ENCODE assay signal across 13 cellular contexts in the genomic region with DNA sequence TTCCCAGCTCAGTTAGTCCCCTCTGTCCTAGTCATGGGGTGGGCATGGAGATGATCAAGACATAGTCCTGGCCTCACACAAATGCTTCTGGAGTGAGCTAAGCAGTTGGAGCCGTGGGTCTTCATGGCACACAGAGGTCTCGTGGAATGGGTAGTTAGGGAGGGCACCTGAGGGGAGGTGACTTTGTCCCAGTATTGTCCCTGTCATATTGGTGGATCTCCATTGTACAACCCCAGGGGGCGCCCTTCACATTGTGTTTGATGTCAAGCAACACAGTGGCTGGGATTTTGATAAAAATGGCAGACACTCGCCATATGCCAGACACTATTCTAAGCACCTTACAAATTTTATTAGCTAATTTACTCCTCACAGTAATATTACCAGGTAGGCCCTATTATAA.
DNase-seq lines count a peak whose midpoint lies in the region; ATAC-seq and TF ChIP-seq lines count a peak whose summit lies in the region.
"Had no signal": no experiment of that assay in that cellular context is flagged by ENCODE, and none has a peak within 500 bp of the region (broad histone marks: within the 10 kb centered on the region; RNA-seq: fewer than 3 reads in every experiment).

No MANE protein-coding gene starts in this region.

- H3K4me1 Mint-ChIP-seq in activated CD4-positive, alpha-beta T cell treated with anti-CD3 and anti-CD28 coated beads for 36 hours: no peaks in the 10 kb centered on the region
- no peaks in the 10 kb centered on the region for H3K4me1 Mint-ChIP-seq in activated CD4-positive, alpha-beta T cell treated with anti-CD3 and anti-CD28 coated beads, Interleukin-2, amount 10 ng/mL, durations not matched to agents 24 days and 14 days
- peaks cover 19% of the 10 kb centered on the region for H3K4me1 Mint-ChIP-seq in WTC11

- DNase-seq in activated CD4-positive, alpha-beta T cell treated with anti-CD3 and anti-CD28 coated beads for 36 hours: peak; percentile 36
- DNase-seq in activated CD4-positive, alpha-beta T cell treated with anti-CD3 and anti-CD28 coated beads, Interleukin-2, amount 10 ng/mL, durations not matched to agents 24 days and 14 days: no peak
- no peak for DNase-seq in LNCaP clone FGC (ENCODE audit: low read depth)
- DNase-seq in WTC11 (ENCODE audit: low spot score): peak; percentile 64
- no peak for DNase-seq in osteoblast (ENCODE audit: insufficient read length, low spot score, missing footprints)
- no peak for DNase-seq in AG08396 (ENCODE audit: low spot score)
- DNase-seq in COLO668 (lab: John Stamatoyannopoulos, UW; ENCODE audit: unreplicated experiment): no peak
- DNase-seq: effector memory CD4-positive, alpha-beta T cell; NCI-H2029 had no signal

- H3K9me3 ChIP-seq in osteoblast (ENCODE audit: low read depth, low read length): no peaks in the 10 kb centered on the region
- H3K9me3 ChIP-seq: BLaER1 treated with 17β-estradiol and CSF1 and Interleukin-3, amounts not matched to agents 10 nM and 100 nM had no signal

- H2AFZ ChIP-seq in osteoblast (ENCODE audit: low read length): no peak overlapping the region

- no peak overlapping the region for H3K4me3 ChIP-seq in LNCaP clone FGC (ENCODE audit: low read depth, low read length)
- H3K4me3 ChIP-seq in osteoblast (ENCODE audit: insufficient read depth, low read length): no peak overlapping the region
- H3K4me3 ChIP-seq: BLaER1 treated with 17β-estradiol and CSF1 and Interleukin-3, amounts not matched to agents 10 nM and 100 nM; GM12878; SK-N-MC had no signal

- peak; percentile 14; the same call in 1 of the 2 replicates for TF ChIP-seq CTCF in LNCaP clone FGC (IDR thresholded peaks at IDR 0.05; ENCODE audit: control insufficient read depth, extremely low read depth, insufficient read depth)
- peak; percentile 42; the same call in 1 of the 2 replicates for TF ChIP-seq CTCF in WTC11 (IDR thresholded peaks at IDR 0.05)
- TF ChIP-seq CTCF in osteoblast (IDR thresholded peaks at IDR 0.05; ENCODE audit: extremely low read depth, low read depth, low read length): peak; percentile 20

- H3K4me2 ChIP-seq in osteoblast (ENCODE audit: insufficient read depth, low read length): no peak overlapping the region
- H3K4me2 ChIP-seq: BLaER1 treated with 17β-estradiol and CSF1 and Interleukin-3, amounts not matched to agents 10 nM and 100 nM had no signal

- intact Hi-C loops in activated CD4-positive, alpha-beta T cell treated with anti-CD3 and anti-CD28 coated beads for 36 hours (cut with DNase I, micrococcal nuclease): loop anchor here in 1 of 2 experiments (5.0 kb wide), 1 partner anchor 265 kb away; no protein-coding TSS in a partner anchor
- intact Hi-C loops in activated CD4-positive, alpha-beta T cell treated with anti-CD3 and anti-CD28 coated beads, Interleukin-2, amount 10 ng/mL, durations not matched to agents 24 days and 14 days (cut with micrococcal nuclease): no loop called here

- CTCF ChIA-PET in activated CD4-positive, alpha-beta T cell treated with anti-CD3 and anti-CD28 coated beads for 36 hours (lab: Charles Lee): interaction anchor here (0.8 kb wide), 1 partner anchor 19 kb away, joined by 3 read pairs; no protein-coding TSS in a partner anchor
- CTCF ChIA-PET in WTC11 (lab: Charles Lee): interaction anchor here (0.7 to 3.3 kb wide), 8 partner anchors 10 to 208 kb away, joined by 3 to 10 read pairs (median 3); no protein-coding TSS in a partner anchor

- ATAC-seq in activated CD4-positive, alpha-beta T cell treated with anti-CD3 and anti-CD28 coated beads for 36 hours: no peak
- ATAC-seq in WTC11: no peak
- ATAC-seq in HG02884 (IDR thresholded peaks at IDR 0.05; ENCODE audit: unreplicated experiment): no peak
- ATAC-seq: GM12878 had no signal

- no peak overlapping the region for H3K27ac ChIP-seq in osteoblast (ENCODE audit: low read depth, low read length)
- H3K27ac ChIP-seq: BLaER1 treated with 17β-estradiol and CSF1 and Interleukin-3, amounts not matched to agents 10 nM and 100 nM; SK-N-MC had no signal

- H3K36me3 ChIP-seq in osteoblast (ENCODE audit: insufficient read depth, low read length): no peaks in the 10 kb centered on the region
- H3K36me3 ChIP-seq: BLaER1 treated with 17β-estradiol and CSF1 and Interleukin-3, amounts not matched to agents 10 nM and 100 nM had no signal

- no peaks in the 10 kb centered on the region for H3K36me3 Mint-ChIP-seq in activated CD4-positive, alpha-beta T cell treated with anti-CD3 and anti-CD28 coated beads for 36 hours (ENCODE audit: low read depth)
- H3K36me3 Mint-ChIP-seq in activated CD4-positive, alpha-beta T cell treated with anti-CD3 and anti-CD28 coated beads, Interleukin-2, amount 10 ng/mL, durations not matched to agents 24 days and 14 days (ENCODE audit: low read depth): no peaks in the 10 kb centered on the region
- H3K36me3 Mint-ChIP-seq in WTC11: no peaks in the 10 kb centered on the region

- H3K4me3 Mint-ChIP-seq in activated CD4-positive, alpha-beta T cell treated with anti-CD3 and anti-CD28 coated beads for 36 hours: no peak overlapping the region
- no peak overlapping the region for H3K4me3 Mint-ChIP-seq in activated CD4-positive, alpha-beta T cell treated with anti-CD3 and anti-CD28 coated beads, Interleukin-2, amount 10 ng/mL, durations not matched to agents 24 days and 14 days
- H3K4me3 Mint-ChIP-seq in WTC11: no peak overlapping the region

- H3K27me3 Mint-ChIP-seq in activated CD4-positive, alpha-beta T cell treated with anti-CD3 and anti-CD28 coated beads for 36 hours: peaks cover 41% of the 10 kb centered on the region
- H3K27me3 Mint-ChIP-seq in activated CD4-positive, alpha-beta T cell treated with anti-CD3 and anti-CD28 coated beads, Interleukin-2, amount 10 ng/mL, durations not matched to agents 24 days and 14 days: peaks cover 18% of the 10 kb centered on the region
- H3K27me3 Mint-ChIP-seq in WTC11 (ENCODE audit: low read depth): peaks cover 11% of the 10 kb centered on the region

- no peaks in the 10 kb centered on the region for H4K20me1 ChIP-seq in osteoblast (ENCODE audit: insufficient read depth, low read length)
- H4K20me1 ChIP-seq: BLaER1 treated with 17β-estradiol and CSF1 and Interleukin-3, amounts not matched to agents 10 nM and 100 nM had no signal

- peaks cover 3% of the 10 kb centered on the region for H3K27me3 ChIP-seq in osteoblast (ENCODE audit: insufficient read depth, low read length)

- no peaks in the 10 kb centered on the region for H3K79me2 ChIP-seq in osteoblast (ENCODE audit: insufficient read depth, low read length)

- H3K9me3 Mint-ChIP-seq in activated CD4-positive, alpha-beta T cell treated with anti-CD3 and anti-CD28 coated beads for 36 hours (ENCODE audit: low read depth): no peaks in the 10 kb centered on the region
- no peaks in the 10 kb centered on the region for H3K9me3 Mint-ChIP-seq in activated CD4-positive, alpha-beta T cell treated with anti-CD3 and anti-CD28 coated beads, Interleukin-2, amount 10 ng/mL, durations not matched to agents 24 days and 14 days
- no peaks in the 10 kb centered on the region for H3K9me3 Mint-ChIP-seq in WTC11

- no peaks in the 10 kb centered on the region for H3K4me1 ChIP-seq in osteoblast (ENCODE audit: insufficient read depth, low read length)
- H3K4me1 ChIP-seq: BLaER1 treated with 17β-estradiol and CSF1 and Interleukin-3, amounts not matched to agents 10 nM and 100 nM had no signal

- no peak overlapping the region for H3K27ac Mint-ChIP-seq in activated CD4-positive, alpha-beta T cell treated with anti-CD3 and anti-CD28 coated beads for 36 hours
- H3K27ac Mint-ChIP-seq in activated CD4-positive, alpha-beta T cell treated with anti-CD3 and anti-CD28 coated beads, Interleukin-2, amount 10 ng/mL, durations not matched to agents 24 days and 14 days: no peak overlapping the region
- no peak overlapping the region for H3K27ac Mint-ChIP-seq in WTC11

- POLR2A ChIA-PET in activated CD4-positive, alpha-beta T cell treated with anti-CD3 and anti-CD28 coated beads for 36 hours (lab: Charles Lee): no interaction called here
- POLR2A ChIA-PET in WTC11 (lab: Charles Lee): no interaction called here

TF ChIP-seq in WTC11, 78 proteins besides CTCF, POLR2A, EP300 and RAD21 (continues in another document):
- TF ChIP-seq ZNF317 (CRISPR knock-in tag; IDR thresholded peaks at IDR 0.05; ENCODE audit: borderline replicate concordance, low read depth) (no peak), ZNF396 (CRISPR knock-in tag; IDR thresholded peaks at IDR 0.05; ENCODE audit: borderline replicate concordance) (no peak)
- TF ChIP-seq, protein P1, sequence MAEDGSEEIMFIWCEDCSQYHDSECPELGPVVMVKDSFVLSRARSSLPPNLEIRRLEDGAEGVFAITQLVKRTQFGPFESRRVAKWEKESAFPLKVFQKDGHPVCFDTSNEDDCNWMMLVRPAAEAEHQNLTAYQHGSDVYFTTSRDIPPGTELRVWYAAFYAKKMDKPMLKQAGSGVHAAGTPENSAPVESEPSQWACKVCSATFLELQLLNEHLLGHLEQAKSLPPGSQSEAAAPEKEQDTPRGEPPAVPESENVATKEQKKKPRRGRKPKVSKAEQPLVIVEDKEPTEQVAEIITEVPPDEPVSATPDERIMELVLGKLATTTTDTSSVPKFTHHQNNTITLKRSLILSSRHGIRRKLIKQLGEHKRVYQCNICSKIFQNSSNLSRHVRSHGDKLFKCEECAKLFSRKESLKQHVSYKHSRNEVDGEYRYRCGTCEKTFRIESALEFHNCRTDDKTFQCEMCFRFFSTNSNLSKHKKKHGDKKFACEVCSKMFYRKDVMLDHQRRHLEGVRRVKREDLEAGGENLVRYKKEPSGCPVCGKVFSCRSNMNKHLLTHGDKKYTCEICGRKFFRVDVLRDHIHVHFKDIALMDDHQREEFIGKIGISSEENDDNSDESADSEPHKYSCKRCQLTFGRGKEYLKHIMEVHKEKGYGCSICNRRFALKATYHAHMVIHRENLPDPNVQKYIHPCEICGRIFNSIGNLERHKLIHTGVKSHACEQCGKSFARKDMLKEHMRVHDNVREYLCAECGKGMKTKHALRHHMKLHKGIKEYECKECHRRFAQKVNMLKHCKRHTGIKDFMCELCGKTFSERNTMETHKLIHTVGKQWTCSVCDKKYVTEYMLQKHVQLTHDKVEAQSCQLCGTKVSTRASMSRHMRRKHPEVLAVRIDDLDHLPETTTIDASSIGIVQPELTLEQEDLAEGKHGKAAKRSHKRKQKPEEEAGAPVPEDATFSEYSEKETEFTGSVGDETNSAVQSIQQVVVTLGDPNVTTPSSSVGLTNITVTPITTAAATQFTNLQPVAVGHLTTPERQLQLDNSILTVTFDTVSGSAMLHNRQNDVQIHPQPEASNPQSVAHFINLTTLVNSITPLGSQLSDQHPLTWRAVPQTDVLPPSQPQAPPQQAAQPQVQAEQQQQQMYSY (CRISPR knock-in tag; IDR thresholded peaks at IDR 0.05): no peak

Comparison
In these comparisons a context has a peak if more than half of its experiments do, and no peak if none do; other contexts are left out.
1. DNase-seq: peak in activated CD4-positive, alpha-beta T cell treated with anti-CD3 and anti-CD28 coated beads for 36 hours (single experiment) and WTC11 (single experiment); none in activated CD4-positive, alpha-beta T cell treated with anti-CD3 and anti-CD28 coated beads, Interleukin-2, amount 10 ng/mL, durations not matched to agents 24 days and 14 days (single experiment), LNCaP clone FGC (single experiment), osteoblast (single experiment), AG08396 (single experiment) and COLO668 (single experiment).
2. Peak in every context shown above with its lines, with median percentiles within 50 percentile points of each other: CTCF ChIP-seq.